1 cellular context compared by ENCODE assay signal in genomic region chr16:84414789-84415326, GRCh38.
A peak's percentile ranks its signal among the peaks of the same experiment; 100 is the strongest.
TF ChIP-seq lines count a peak whose summit lies in the region.

No MANE protein-coding gene starts in this region.

TF ChIP-seq in HepG2, 621 proteins besides CTCF, POLR2A, EP300 and RAD21 (continued from another document and continues in another):
- TF ChIP-seq TFE3 (CRISPR knock-in tag; IDR thresholded peaks at IDR 0.05) (peak; percentile 96), PTBP1 (IDR thresholded peaks at IDR 0.05; ENCODE audit: low read depth, low read length, poor library complexity, severe bottlenecking) (no peak), KMT2B (CRISPR knock-in tag; IDR thresholded peaks at IDR 0.05) (peak; percentile 64; the same call in 1 of the 2 replicates), ZFY (CRISPR knock-in tag; IDR thresholded peaks at IDR 0.05) (peak; percentile 48; the same call in 1 of the 2 replicates), GABPA (IDR thresholded peaks at IDR 0.05; ENCODE audit: low read depth, low read length) (no peak), GABPA (CRISPR knock-in tag; IDR thresholded peaks at IDR 0.05; ENCODE audit: low read depth) (peak; percentile 63), MNT (IDR thresholded peaks at IDR 0.05) (peak; percentile 86), NR2F2 (IDR thresholded peaks at IDR 0.05; ENCODE audit: borderline replicate concordance, low read depth) (peak; percentile 89), ZBTB39 (CRISPR knock-in tag; IDR thresholded peaks at IDR 0.05) (no peak), ZNF773 (CRISPR knock-in tag; IDR thresholded peaks at IDR 0.05; ENCODE audit: borderline replicate concordance) (0 out of 2 replicates have a peak, but pooled peaks have one; percentile 24), ZBTB10 (CRISPR knock-in tag; IDR thresholded peaks at IDR 0.05; ENCODE audit: borderline replicate concordance) (peak; percentile 41; the same call in 1 of the 2 replicates), ZNF598 (CRISPR knock-in tag; IDR thresholded peaks at IDR 0.05; ENCODE audit: borderline replicate concordance) (0 out of 2 replicates have a peak, but pooled peaks have one; percentile 34), MED13 (CRISPR knock-in tag; IDR thresholded peaks at IDR 0.05) (0 out of 2 replicates have a peak, but pooled peaks have one; percentile 39), ZC3H13 (CRISPR knock-in tag; IDR thresholded peaks at IDR 0.05) (no peak), E2F1 (CRISPR knock-in tag; IDR thresholded peaks at IDR 0.05) (no peak), NFKBIZ (CRISPR knock-in tag; IDR thresholded peaks at IDR 0.05) (peak; percentile 94; the same call in 1 of the 2 replicates), SNRNP70 (IDR thresholded peaks at IDR 0.05; ENCODE audit: low read depth, low read length) (no peak), CSRNP1 (CRISPR knock-in tag; IDR thresholded peaks at IDR 0.05) (0 out of 2 replicates have a peak, but pooled peaks have one; percentile 51), IRF2 (CRISPR knock-in tag; IDR thresholded peaks at IDR 0.05) (peak; percentile 94), ELF3 (CRISPR knock-in tag; IDR thresholded peaks at IDR 0.05) (peak; percentile 75; the same call in 1 of the 2 replicates), GLI4 (CRISPR knock-in tag; IDR thresholded peaks at IDR 0.05; ENCODE audit: borderline replicate concordance) (no peak), SKIL (CRISPR knock-in tag; IDR thresholded peaks at IDR 0.05; ENCODE audit: borderline replicate concordance) (peak; percentile 61; the same call in 1 of the 2 replicates), ZNF614 (CRISPR knock-in tag; IDR thresholded peaks at IDR 0.05; ENCODE audit: borderline replicate concordance) (peak; percentile 92), KDM2A (CRISPR knock-in tag; IDR thresholded peaks at IDR 0.05; ENCODE audit: borderline replicate concordance, low read depth) (peak; percentile 80), GATAD1 (CRISPR knock-in tag; IDR thresholded peaks at IDR 0.05) (0 out of 2 replicates have a peak, but pooled peaks have one; percentile 39), ZNF557 (CRISPR knock-in tag; IDR thresholded peaks at IDR 0.05) (peak; percentile 93; the same call in 1 of the 2 replicates), ZFP36L2 (CRISPR knock-in tag; IDR thresholded peaks at IDR 0.05) (no peak), MIER2 (CRISPR knock-in tag; IDR thresholded peaks at IDR 0.05) (0 out of 2 replicates have a peak, but pooled peaks have one; percentile 37), ZNF263 (CRISPR knock-in tag; IDR thresholded peaks at IDR 0.05) (no peak; the same call in 1 of the 2 replicates), ZUFSP (CRISPR knock-in tag; IDR thresholded peaks at IDR 0.05; ENCODE audit: borderline replicate concordance) (no peak)
